20 cellular contexts compared by ENCODE assay signal in the genomic region with DNA sequence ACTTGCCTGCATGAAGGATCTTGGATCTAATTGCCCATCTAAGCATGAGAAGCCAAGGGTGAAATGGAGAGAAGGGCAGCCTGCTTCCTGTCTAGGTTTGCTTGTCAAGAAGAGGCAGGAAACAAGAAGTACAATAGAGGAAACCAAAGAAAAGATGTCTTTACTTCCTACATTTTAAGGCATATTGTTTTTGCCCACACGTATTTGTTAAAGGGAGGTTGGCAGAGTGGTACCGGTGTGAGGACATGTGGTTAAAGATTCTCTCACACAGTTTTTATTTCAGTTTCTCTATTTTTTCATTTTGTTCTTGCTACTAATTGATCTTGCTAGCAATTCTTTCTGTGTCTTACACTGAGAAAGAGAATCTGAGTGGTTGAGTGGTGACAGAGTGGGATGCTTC. TPM values are rescaled to one million over a fixed set of nuclear protein-coding genes. Genes with fewer than 3 reads are reported as not detected.
"Had no signal": no experiment of that assay in that cellular context is flagged by ENCODE, and none has a peak within 500 bp of the region (broad histone marks: within the 10 kb centered on the region; RNA-seq: fewer than 3 reads in every experiment).

No MANE protein-coding gene starts in this region.

- H3K27ac ChIP-seq: coronary artery, left ventricle myocardium inferior, prostate gland had no signal

- H3K4me1 ChIP-seq: prostate gland had no signal

- H3K36me3 Mint-ChIP-seq: activated naive CD8-positive, alpha-beta T cell treated with anti-CD3 and anti-CD28 coated beads for 36 hours; brain; naive thymus-derived CD4-positive, alpha-beta T cell; type B pancreatic cell had no signal

- H3K27me3 Mint-ChIP-seq: activated B cell treated with CpG ODN at 0.5 μM for 24 hours; activated CD4-positive, alpha-beta T cell treated with anti-CD3 and anti-CD28 coated beads, Interleukin-2, amount 10 ng/mL, durations not matched to agents 24 days and 14 days; activated naive CD8-positive, alpha-beta T cell treated with anti-CD3 and anti-CD28 coated beads for 36 hours; naive thymus-derived CD4-positive, alpha-beta T cell; stimulated activated naive CD8-positive, alpha-beta T cell treated with anti-CD3 and anti-CD28 coated beads, Interleukin-15, Interleukin-2, amounts not matched to agents 100 ng/mL and 50 ng/mL, for 24 hours had no signal

- DNase-seq: activated B cell treated with CpG ODN at 0.5 μM for 24 hours; activated CD4-positive, alpha-beta T cell treated with anti-CD3 and anti-CD28 coated beads, Interleukin-2, amount 10 ng/mL, durations not matched to agents 24 days and 14 days; activated naive CD8-positive, alpha-beta T cell treated with anti-CD3 and anti-CD28 coated beads for 36 hours; central memory CD4-positive, alpha-beta T cell; kidney; left ventricle myocardium inferior; occipital lobe; right cardiac atrium had no signal

- H3K4me3 ChIP-seq: coronary artery, left ventricle myocardium inferior, prostate gland, smooth muscle cell had no signal

- H3K9me3 ChIP-seq: prostate gland had no signal

- H3K27ac Mint-ChIP-seq: activated B cell treated with CpG ODN at 0.5 μM for 24 hours; activated CD4-positive, alpha-beta T cell treated with anti-CD3 and anti-CD28 coated beads, Interleukin-2, amount 10 ng/mL, durations not matched to agents 24 days and 14 days; activated naive CD8-positive, alpha-beta T cell treated with anti-CD3 and anti-CD28 coated beads for 36 hours; activated T-helper 1 cell treated with anti-CD3 and anti-CD28 coated beads, Interleukin-12 subunit alpha, Interleukin-12 subunit beta, Interleukin-2, Interleukin-4 antibody, amounts not matched to agents 30 ng/mL and 10 ng/mL and 1 ng/mL, durations not matched to agents 14 hours and 24 hours and 36 hours; brain; stimulated activated naive CD8-positive, alpha-beta T cell treated with anti-CD3 and anti-CD28 coated beads, Interleukin-15, Interleukin-2, amounts not matched to agents 100 ng/mL and 50 ng/mL, for 24 hours; T-helper 1 cell treated with Interleukin-12 subunit alpha and Interleukin-12 subunit beta and Interleukin-4 antibody, amounts not matched to agents 30 μg/mL and 1 μg/mL, for 36 hours; type B pancreatic cell had no signal

- H3K36me3 ChIP-seq: left ventricle myocardium inferior, prostate gland had no signal

- H3K4me3 Mint-ChIP-seq: activated B cell treated with CpG ODN at 0.5 μM for 24 hours; activated CD4-positive, alpha-beta T cell treated with anti-CD3 and anti-CD28 coated beads, Interleukin-2, amount 10 ng/mL, durations not matched to agents 24 days and 14 days; activated naive CD8-positive, alpha-beta T cell treated with anti-CD3 and anti-CD28 coated beads for 36 hours; activated T-helper 1 cell treated with anti-CD3 and anti-CD28 coated beads, Interleukin-12 subunit alpha, Interleukin-12 subunit beta, Interleukin-2, Interleukin-4 antibody, amounts not matched to agents 30 ng/mL and 10 ng/mL and 1 ng/mL, durations not matched to agents 14 hours and 24 hours and 36 hours; brain; stimulated activated naive CD8-positive, alpha-beta T cell treated with anti-CD3 and anti-CD28 coated beads, Interleukin-15, Interleukin-2, amounts not matched to agents 100 ng/mL and 50 ng/mL, for 24 hours; T-helper 1 cell treated with Interleukin-12 subunit alpha and Interleukin-12 subunit beta and Interleukin-4 antibody, amounts not matched to agents 30 μg/mL and 1 μg/mL, for 36 hours; type B pancreatic cell had no signal

- H3K9me3 Mint-ChIP-seq: activated B cell treated with CpG ODN at 0.5 μM for 24 hours; activated CD4-positive, alpha-beta T cell treated with anti-CD3 and anti-CD28 coated beads, Interleukin-2, amount 10 ng/mL, durations not matched to agents 24 days and 14 days; activated naive CD8-positive, alpha-beta T cell treated with anti-CD3 and anti-CD28 coated beads for 36 hours; activated T-helper 1 cell treated with anti-CD3 and anti-CD28 coated beads, Interleukin-12 subunit alpha, Interleukin-12 subunit beta, Interleukin-2, Interleukin-4 antibody, amounts not matched to agents 30 ng/mL and 10 ng/mL and 1 ng/mL, durations not matched to agents 14 hours and 24 hours and 36 hours; stimulated activated naive CD8-positive, alpha-beta T cell treated with anti-CD3 and anti-CD28 coated beads, Interleukin-15, Interleukin-2, amounts not matched to agents 100 ng/mL and 50 ng/mL, for 24 hours; T-helper 1 cell treated with Interleukin-12 subunit alpha and Interleukin-12 subunit beta and Interleukin-4 antibody, amounts not matched to agents 30 μg/mL and 1 μg/mL, for 36 hours had no signal

- ATAC-seq: esophagus mucosa; naive thymus-derived CD4-positive, alpha-beta T cell; right cardiac atrium had no signal

RNA-seq across cellular contexts. Expression of a gene that starts 6.0 kb away (rescaled TPM):
- total RNA-seq: activated B cell treated with CpG ODN at 0.5 μM for 24 hours; activated CD4-positive, alpha-beta T cell treated with anti-CD3 and anti-CD28 coated beads, Interleukin-2, amount 10 ng/mL, durations not matched to agents 24 days and 14 days; activated CD8-positive, alpha-beta memory T cell treated with anti-CD3 and anti-CD28 coated beads for 36 hours; activated naive CD8-positive, alpha-beta T cell treated with anti-CD3 and anti-CD28 coated beads for 36 hours; activated T-helper 1 cell treated with anti-CD3 and anti-CD28 coated beads, Interleukin-12 subunit alpha, Interleukin-12 subunit beta, Interleukin-2, Interleukin-4 antibody, amounts not matched to agents 30 ng/mL and 10 ng/mL and 1 ng/mL, durations not matched to agents 14 hours and 24 hours and 36 hours; esophagus mucosa; kidney; left ventricle myocardium inferior; naive thymus-derived CD4-positive, alpha-beta T cell; occipital lobe; prostate gland; right cardiac atrium; smooth muscle cell; temporal lobe had no signal
- polyA plus RNA-seq: naive thymus-derived CD4-positive, alpha-beta T cell; right cardiac atrium; smooth muscle cell had no signal

RNA-seq across cellular contexts. Expression of a gene that starts 16.1 kb away (rescaled TPM):
- total RNA-seq: activated CD4-positive, alpha-beta T cell treated with anti-CD3 and anti-CD28 coated beads, Interleukin-2, amount 10 ng/mL, durations not matched to agents 24 days and 14 days; activated T-helper 1 cell treated with anti-CD3 and anti-CD28 coated beads, Interleukin-12 subunit alpha, Interleukin-12 subunit beta, Interleukin-2, Interleukin-4 antibody, amounts not matched to agents 30 ng/mL and 10 ng/mL and 1 ng/mL, durations not matched to agents 14 hours and 24 hours and 36 hours had no signal
- polyA plus RNA-seq: naive thymus-derived CD4-positive, alpha-beta T cell had no signal

RNA-seq across cellular contexts. Expression of a gene that starts 32.8 kb away (rescaled TPM):
- total RNA-seq: activated CD4-positive, alpha-beta T cell treated with anti-CD3 and anti-CD28 coated beads, Interleukin-2, amount 10 ng/mL, durations not matched to agents 24 days and 14 days; activated CD8-positive, alpha-beta memory T cell treated with anti-CD3 and anti-CD28 coated beads for 36 hours; activated naive CD8-positive, alpha-beta T cell treated with anti-CD3 and anti-CD28 coated beads for 36 hours; activated T-helper 1 cell treated with anti-CD3 and anti-CD28 coated beads, Interleukin-12 subunit alpha, Interleukin-12 subunit beta, Interleukin-2, Interleukin-4 antibody, amounts not matched to agents 30 ng/mL and 10 ng/mL and 1 ng/mL, durations not matched to agents 14 hours and 24 hours and 36 hours; occipital lobe; smooth muscle cell; temporal lobe had no signal
- polyA plus RNA-seq: naive thymus-derived CD4-positive, alpha-beta T cell; smooth muscle cell had no signal
